8 cellular contexts compared by ENCODE assay signal in genomic region chr11:11243790-11244469, GRCh38.
DNase-seq lines count a peak whose midpoint lies in the region; ATAC-seq and TF ChIP-seq lines count a peak whose summit lies in the region.

No MANE protein-coding gene starts in this region.

- no peak for TF ChIP-seq CTCF in fibroblast of villous mesenchyme (IDR thresholded peaks at IDR 0.05; ENCODE audit: insufficient read depth, low read depth, low read length)

- in situ Hi-C loops in G401 (cut with HindIII; ENCODE audit: low sequenced_read_pairs), result no loop called here

- DNase-seq in NCI-H2227 (lab: John Stamatoyannopoulos, UW; ENCODE audit: unreplicated experiment) (peak; percentile 13), NCI-H2227 treated with DMSO at 0.1 percent for 48 hours (lab: John Stamatoyannopoulos, UW) (no peak), T1000 (lab: John Stamatoyannopoulos, UW) (peak; percentile 41), fibroblast of villous mesenchyme (ENCODE audit: low read depth) (peak; percentile 25), renal cortical epithelial cell (ENCODE audit: low read depth) (peak; percentile 90), G401 (ENCODE audit: low spot score) (no peak)

- ATAC-seq in HG03139 (IDR thresholded peaks at IDR 0.05; ENCODE audit: unreplicated experiment) (peak; percentile 48), HG03025 (IDR thresholded peaks at IDR 0.05; ENCODE audit: low FRiP score, unreplicated experiment) (no peak)

- no peak overlapping the region for H3K4me3 ChIP-seq in fibroblast of villous mesenchyme (ENCODE audit: low read depth, low read length)

Comparison
In these comparisons a context has a peak if more than half of its experiments do, and no peak if none do; other contexts are left out.
1. DNase-seq: peak in NCI-H2227 (single experiment), T1000 (single experiment), fibroblast of villous mesenchyme (single experiment) and renal cortical epithelial cell (single experiment); none in NCI-H2227 treated with DMSO at 0.1 percent for 48 hours (single experiment) and G401 (single experiment).